In genomic region chr17:42561908-42562844, GRCh38 we compare ENCODE assay signal across 8 cellular contexts. TPM values are rescaled to one million over a fixed set of nuclear protein-coding genes. Genes with fewer than 3 reads are reported as not detected.
DNase-seq lines count a peak whose midpoint lies in the region; ATAC-seq and TF ChIP-seq lines count a peak whose summit lies in the region.

TSS of gene COASY (plus strand) at chr17:42562148. CDS start at chr17:42562623, 475 bp downstream.

- H3K36me3 ChIP-seq in BE2C (peaks cover 24% of the 10 kb centered on the region), SU-DHL-6 (ENCODE audit: low read length) (no peaks in the 10 kb centered on the region)

- H3F3A ChIP-seq in SU-DHL-6 (ENCODE audit: insufficient read depth), result peaks cover 5% of the 10 kb centered on the region; the same call in 1 of the 2 replicates

- DNase-seq in BE2C (peak; percentile 98), NCI-H1417 treated with DMSO at 0.1 percent for 48 hours (lab: John Stamatoyannopoulos, UW) (peak; percentile 84), glutamatergic neuron (peak; percentile 95), occipital lobe (lab: John Stamatoyannopoulos, UW) (peak; percentile 91), superior temporal gyrus (ENCODE audit: extremely low spot score) (peak; percentile 99)
- DNase-seq in activated naive CD8-positive, alpha-beta T cell treated with anti-CD3 and anti-CD28 coated beads, Interleukin-2, amount 50 U/mL, for 16 hours (ENCODE audit: low read depth, low spot score), result peak; percentile 74

- H3K27ac ChIP-seq in SU-DHL-6 (ENCODE audit: low read depth, low read length), result peak within 1 kb of the TSS; percentile 59

- H3K9me3 ChIP-seq in BE2C (no peaks in the 10 kb centered on the region), SU-DHL-6 (ENCODE audit: insufficient read depth, low read length) (no peaks in the 10 kb centered on the region)

- peak within 1 kb of the TSS; percentile 92 for H3K27ac Mint-ChIP-seq in glutamatergic neuron (ENCODE audit: unreplicated experiment)

- H2AFZ ChIP-seq in SU-DHL-6 (ENCODE audit: low read depth, low read length, severe bottlenecking), result peak within 1 kb of the TSS; percentile 70

- H3K9me3 Mint-ChIP-seq in glutamatergic neuron (ENCODE audit: unreplicated experiment), result peaks cover 6% of the 10 kb centered on the region

- H3K4me2 ChIP-seq in SU-DHL-6 (ENCODE audit: low read depth, low read length, poor library complexity, severe bottlenecking), result peak within 1 kb of the TSS; percentile 80

- no peaks in the 10 kb centered on the region; the same call in none of the 2 replicates for H3K4me1 ChIP-seq in BE2C

- H3K27me3 ChIP-seq in BE2C (no peaks in the 10 kb centered on the region), SU-DHL-6 (ENCODE audit: low read length) (no peaks in the 10 kb centered on the region)

- H3K4me3 ChIP-seq in BE2C (ENCODE audit: low read depth, low read length) (peak within 1 kb of the TSS; percentile 79), SU-DHL-6 (ENCODE audit: insufficient read depth, low read length, poor library complexity, severe bottlenecking) (peak within 1 kb of the TSS; percentile 66)

- no peaks in the 10 kb centered on the region for H3K36me3 Mint-ChIP-seq in glutamatergic neuron (ENCODE audit: unreplicated experiment)

- H3K27me3 Mint-ChIP-seq in glutamatergic neuron (ENCODE audit: unreplicated experiment), result peaks cover 9% of the 10 kb centered on the region

- no peaks in the 10 kb centered on the region for H3K9me2 ChIP-seq in SU-DHL-6 (replicated peaks; ENCODE audit: insufficient read depth, low read length)

- H3K4me3 Mint-ChIP-seq in glutamatergic neuron (ENCODE audit: unreplicated experiment), result peak within 1 kb of the TSS; percentile 95

- peak; percentile 43 for ATAC-seq in GM21717 (IDR thresholded peaks at IDR 0.05; ENCODE audit: unreplicated experiment)

- peak within 1 kb of the TSS; percentile 85 for H3K9ac ChIP-seq in SU-DHL-6 (ENCODE audit: low read length)

- H3K4me1 Mint-ChIP-seq in glutamatergic neuron (ENCODE audit: low read depth, unreplicated experiment), result peaks cover 10% of the 10 kb centered on the region

- TF ChIP-seq CTCF in BE2C (IDR thresholded peaks at IDR 0.05; ENCODE audit: low read depth, low read length), result no peak
- no peak for TF ChIP-seq CTCF in SU-DHL-6 (IDR thresholded peaks at IDR 0.05; ENCODE audit: insufficient read depth, low read length, poor library complexity, severe bottlenecking)
- TF ChIP-seq CTCF in glutamatergic neuron (IDR thresholded peaks at IDR 0.05; ENCODE audit: partially characterized antibody, unreplicated experiment), result no peak

- peaks cover 28% of the 10 kb centered on the region for H3K79me2 ChIP-seq in SU-DHL-6 (ENCODE audit: insufficient read depth, low read length)

- no peaks in the 10 kb centered on the region for H4K20me1 ChIP-seq in SU-DHL-6 (ENCODE audit: low read depth, low read length)

RNA-seq across cellular contexts. Expression of gene COASY, which starts in this region (rescaled TPM):
- 109 TPM for polyA plus RNA-seq in BE2C (2012; ENCODE audit: insufficient read depth, insufficient read length, low read depth)
- 57.4 TPM for total RNA-seq in glutamatergic neuron (ENCODE audit: unreplicated experiment)
- total RNA-seq in occipital lobe, result 3.6 TPM

Comparison
In these comparisons a context has a peak if more than half of its experiments do, and no peak if none do; other contexts are left out.
1. Peak in every context shown above with its lines: DNase-seq, ATAC-seq, H3K4me3 ChIP-seq and H3K27ac ChIP-seq.
2. RNA of gene COASY (total RNA-seq): 57.4 TPM in glutamatergic neuron (single experiment); 3.6 TPM in occipital lobe (single experiment); every median in the first group is over 10 times any median in the second.